In the genomic region with DNA sequence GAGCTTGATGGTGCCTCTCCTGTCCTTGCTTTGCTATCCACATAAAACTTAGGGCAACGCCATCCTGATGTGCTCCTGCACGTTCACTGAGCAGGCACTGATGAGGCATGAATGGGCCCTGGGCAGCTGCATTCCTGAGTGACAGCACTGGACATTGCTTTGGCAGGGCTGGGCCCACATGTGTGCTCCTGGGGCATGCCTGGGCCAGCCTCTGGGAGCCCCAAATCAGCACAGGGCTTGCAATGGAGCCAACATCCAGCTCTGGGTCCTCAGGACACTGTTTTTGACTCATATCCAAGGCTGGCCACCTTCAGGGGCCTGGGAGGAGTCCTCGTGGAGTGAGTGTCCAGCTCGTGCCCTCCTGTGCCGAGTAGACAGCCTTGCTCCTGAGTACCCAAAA, we compare ENCODE assay signal across 20 cellular contexts. TPM values are rescaled to one million over a fixed set of nuclear protein-coding genes. Genes with fewer than 3 reads are reported as not detected.
A peak's percentile ranks its signal among the peaks of the same experiment; 100 is the strongest.
DNase-seq lines count a peak whose midpoint lies in the region; TF ChIP-seq lines count a peak whose summit lies in the region.
"Had no signal": no experiment of that assay in that cellular context is flagged by ENCODE, and none has a peak within 500 bp of the region (broad histone marks: within the 10 kb centered on the region; RNA-seq: fewer than 3 reads in every experiment).

No MANE protein-coding gene starts in this region.

- no peaks in the 10 kb centered on the region for H4K20me1 ChIP-seq in PC-9 (ENCODE audit: insufficient read depth)

- no peak overlapping the region for H4K12ac ChIP-seq in trophoblast cell (ENCODE audit: low read depth, low read length)

- peak overlapping the region; percentile 11 for H2BK5ac ChIP-seq in trophoblast cell (ENCODE audit: low read depth, low read length, poor library complexity)

- H3F3A ChIP-seq in PC-9 (ENCODE audit: insufficient read depth, low read depth) = peaks cover 25% of the 10 kb centered on the region

- H3K4me3 ChIP-seq in PC-9 (no peak overlapping the region), trophoblast cell (ENCODE audit: low read depth, low read length) (no peak overlapping the region)
- H3K4me3 ChIP-seq: lower lobe of right lung, ovary, right lobe of liver had no signal

- peak overlapping the region; percentile 21 for H2AK5ac ChIP-seq in trophoblast cell (ENCODE audit: low read length)

- BruUV-seq in PC-9 (replicated peaks; lab: Mats Ljungman, UMichigan) = no TSS peak

- H3K4ac ChIP-seq in trophoblast cell (ENCODE audit: low read depth, low read length) = no peak overlapping the region

- H3K27me3 ChIP-seq in PC-9 (ENCODE audit: insufficient read depth, low read depth) (no peaks in the 10 kb centered on the region), trophoblast cell (ENCODE audit: insufficient read depth, low read length) (no peaks in the 10 kb centered on the region)
- H3K27me3 ChIP-seq: ovary, right lobe of liver had no signal

- peak overlapping the region; percentile 74 for H4K91ac ChIP-seq in trophoblast cell (ENCODE audit: low read depth, low read length)

- no CpG with 5 or more reads among the region's 5 CpGs for WGBS in trophoblast cell (ENCODE audit: extremely low coverage, insufficient coverage, insufficient read length)

- in situ Hi-C loops in GM13976 (cut with MboI; ENCODE audit: low sequenced_read_pairs, unreplicated experiment) = no loop called here

- CTCF ChIA-PET in PC-9 (lab: Charles Lee) = interaction anchor here (0.6 to 1.1 kb wide), 3 partner anchors 9 to 165 kb away, joined by 3 to 13 read pairs (median 3); no protein-coding TSS in a partner anchor

- no peaks in the 10 kb centered on the region for H3K36me3 ChIP-seq in PC-9 (ENCODE audit: low read depth)
- no peaks in the 10 kb centered on the region for H3K36me3 ChIP-seq in trophoblast cell (ENCODE audit: control insufficient read depth in 1 of 2, insufficient read depth in 2 of 2, low read length in 2 of 2)
- H3K36me3 ChIP-seq: lower lobe of right lung, ovary, right lobe of liver had no signal

- peak; percentile 16 for DNase-seq in ELF-1 (ENCODE audit: low read depth, low spot score)
- peak in 1 of 2 experiments; percentile 55 for DNase-seq in PC-9
- no peak for DNase-seq in epithelial cell of prostate (ENCODE audit: low read depth, low spot score)
- no peak for DNase-seq in trophoblast cell
- no peak for DNase-seq in NCI-H2081 (lab: John Stamatoyannopoulos, UW)
- no peak for DNase-seq in GM13976 (ENCODE audit: low spot score)
- no peak for DNase-seq in activated CD4-positive, alpha-beta T cell treated with anti-CD3 and anti-CD28 coated beads, Interleukin-2, amount 50 U/mL, for 1 hour
- DNase-seq in NCI-H524 treated with DMSO at 0.1 percent for 48 hours (lab: John Stamatoyannopoulos, UW) = no peak
- DNase-seq: activated CD4-positive, alpha-beta T cell treated with anti-CD3 and anti-CD28 coated beads, Interleukin-2, amount 50 U/mL, for 4 hours; activated gamma-delta T cell treated with Interleukin-2 at 50 U/mL for 16 hours; CD8-positive, alpha-beta memory T cell; DMS79; head of caudate nucleus; Kasumi-1; lower lobe of right lung; NCI-H1417 treated with DMSO at 0.1 percent for 48 hours; NK-92 treated with Interleukin-12 subunit alpha and Interleukin-12 subunit beta, amount 100 ng/mL, for 24 hours; ovary; right lobe of liver; stimulated activated naive B cell treated with anti-CD40 and anti-IgM and Interleukin-4, amounts not matched to agents 10 μg/mL and 1 μg/mL and 100 μg/mL, for 72 hours had no signal

- intact Hi-C loops in PC-9 (cut with micrococcal nuclease; ENCODE audit: unreplicated experiment) = no loop called here

- H3K79me2 ChIP-seq in PC-9 (ENCODE audit: low read depth) (no peaks in the 10 kb centered on the region), trophoblast cell (ENCODE audit: control insufficient read depth, insufficient read depth, low read length, poor library complexity) (peaks cover 1% of the 10 kb centered on the region)

- no peak overlapping the region for H3K4me2 ChIP-seq in PC-9
- no peak overlapping the region for H3K4me2 ChIP-seq in trophoblast cell (ENCODE audit: low read length)

- no peak overlapping the region for H2AFZ ChIP-seq in PC-9
- peak overlapping the region; percentile 43 for H2AFZ ChIP-seq in trophoblast cell (ENCODE audit: insufficient read depth, low read length, poor library complexity)

- H3K27ac ChIP-seq in PC-9 (0 out of 2 replicates have a peak overlapping the region, but pooled peaks have one; percentile 12), epithelial cell of prostate (peak overlapping the region; percentile 81), trophoblast cell (ENCODE audit: low read depth, low read length) (no peak overlapping the region)
- H3K27ac ChIP-seq: lower lobe of right lung, ovary, right lobe of liver had no signal

- H3K18ac ChIP-seq in trophoblast cell (ENCODE audit: low read length) = no peak overlapping the region

- H3K79me1 ChIP-seq in trophoblast cell (ENCODE audit: low read length) = peaks cover 6% of the 10 kb centered on the region

- H2BK120ac ChIP-seq in trophoblast cell (ENCODE audit: insufficient read depth, low read length, poor library complexity) = peak overlapping the region; percentile 9

- H3K9me3 ChIP-seq in PC-9 (ENCODE audit: insufficient read depth, low read depth) (no peaks in the 10 kb centered on the region), trophoblast cell (ENCODE audit: insufficient read depth, low read depth, low read length) (no peaks in the 10 kb centered on the region)
- H3K9me3 ChIP-seq: lower lobe of right lung, ovary, right lobe of liver had no signal

- H3K9ac ChIP-seq in trophoblast cell (ENCODE audit: low read length) = no peak overlapping the region

- H3K4me1 ChIP-seq in PC-9 (replicated peaks; ENCODE audit: insufficient read depth) = peaks cover 80% of the 10 kb centered on the region
- peaks cover 6 to 16% of the 10 kb centered on the region in 2 experiments for H3K4me1 ChIP-seq in trophoblast cell (ENCODE audit: control insufficient read depth in 1 of 2, insufficient read depth in 2 of 2, low read length in 2 of 2)

- POLR2A ChIA-PET in PC-9 (lab: Charles Lee; ENCODE audit: unreplicated experiment) = no interaction called here

- peak overlapping the region; percentile 73 for H4K8ac ChIP-seq in trophoblast cell (ENCODE audit: low read depth, low read length)

- H3K23ac ChIP-seq in trophoblast cell (ENCODE audit: low read length) = no peak overlapping the region

- peak overlapping the region; percentile 68 for H3K14ac ChIP-seq in trophoblast cell (ENCODE audit: low read length)

- TF ChIP-seq CTCF in PC-9 (conservative IDR thresholded peaks at IDR 0.05) (no peak), GM13976 (IDR thresholded peaks at IDR 0.05; ENCODE audit: borderline replicate concordance, control extremely low read depth, extremely low read depth, insufficient read depth, missing control alignments) (no peak)

- H3K9me2 ChIP-seq in PC-9 (ENCODE audit: insufficient read depth) = no peaks in the 10 kb centered on the region

- peak overlapping the region; percentile 86 for H2BK12ac ChIP-seq in trophoblast cell (ENCODE audit: low read length)

RNA-seq across cellular contexts. Expression of gene TKT, which starts 5.9 kb away (rescaled TPM):
- 1,726 and 2,016 TPM in 2 replicates for total RNA-seq in PC-9 (2021)
- 527 and 539 TPM in 2 replicates for polyA plus RNA-seq in trophoblast cell (2013)
